ENCODE assay signal across 1 cellular context in the genomic region with DNA sequence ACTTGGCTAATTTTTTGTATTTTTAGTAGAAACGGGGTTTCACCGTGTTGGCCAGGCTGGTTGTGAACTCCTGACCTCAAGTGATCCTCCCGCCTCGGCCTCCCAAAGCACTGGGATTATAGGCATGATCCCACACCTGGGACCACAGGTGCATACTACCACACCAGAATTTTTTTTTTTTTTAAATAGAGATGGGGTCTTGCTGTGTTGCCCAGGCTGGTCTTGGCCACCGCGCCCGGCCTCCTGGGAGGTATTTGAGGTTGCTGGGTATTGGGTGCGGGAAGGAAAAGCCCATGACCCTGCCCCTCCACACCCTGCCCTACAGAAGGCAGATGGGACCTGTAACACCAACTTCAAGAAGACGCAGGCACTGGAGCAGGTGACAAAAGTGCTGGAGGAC.
TF ChIP-seq lines count a peak whose summit lies in the region.

No MANE protein-coding gene starts in this region.

TF ChIP-seq in HepG2, 621 proteins besides CTCF, POLR2A, EP300 and RAD21:
- TF ChIP-seq KDM6A (CRISPR knock-in tag; IDR thresholded peaks at IDR 0.05; ENCODE audit: low read depth), result no peak
- no peak for TF ChIP-seq ATF7-NPFF (CRISPR knock-in tag; IDR thresholded peaks at IDR 0.05; ENCODE audit: low read depth)
- TF ChIP-seq JUNB (CRISPR knock-in tag; IDR thresholded peaks at IDR 0.05; ENCODE audit: borderline replicate concordance), result no peak
- no peak for TF ChIP-seq ZNF430 (CRISPR knock-in tag; IDR thresholded peaks at IDR 0.05)
- TF ChIP-seq, protein P1, sequence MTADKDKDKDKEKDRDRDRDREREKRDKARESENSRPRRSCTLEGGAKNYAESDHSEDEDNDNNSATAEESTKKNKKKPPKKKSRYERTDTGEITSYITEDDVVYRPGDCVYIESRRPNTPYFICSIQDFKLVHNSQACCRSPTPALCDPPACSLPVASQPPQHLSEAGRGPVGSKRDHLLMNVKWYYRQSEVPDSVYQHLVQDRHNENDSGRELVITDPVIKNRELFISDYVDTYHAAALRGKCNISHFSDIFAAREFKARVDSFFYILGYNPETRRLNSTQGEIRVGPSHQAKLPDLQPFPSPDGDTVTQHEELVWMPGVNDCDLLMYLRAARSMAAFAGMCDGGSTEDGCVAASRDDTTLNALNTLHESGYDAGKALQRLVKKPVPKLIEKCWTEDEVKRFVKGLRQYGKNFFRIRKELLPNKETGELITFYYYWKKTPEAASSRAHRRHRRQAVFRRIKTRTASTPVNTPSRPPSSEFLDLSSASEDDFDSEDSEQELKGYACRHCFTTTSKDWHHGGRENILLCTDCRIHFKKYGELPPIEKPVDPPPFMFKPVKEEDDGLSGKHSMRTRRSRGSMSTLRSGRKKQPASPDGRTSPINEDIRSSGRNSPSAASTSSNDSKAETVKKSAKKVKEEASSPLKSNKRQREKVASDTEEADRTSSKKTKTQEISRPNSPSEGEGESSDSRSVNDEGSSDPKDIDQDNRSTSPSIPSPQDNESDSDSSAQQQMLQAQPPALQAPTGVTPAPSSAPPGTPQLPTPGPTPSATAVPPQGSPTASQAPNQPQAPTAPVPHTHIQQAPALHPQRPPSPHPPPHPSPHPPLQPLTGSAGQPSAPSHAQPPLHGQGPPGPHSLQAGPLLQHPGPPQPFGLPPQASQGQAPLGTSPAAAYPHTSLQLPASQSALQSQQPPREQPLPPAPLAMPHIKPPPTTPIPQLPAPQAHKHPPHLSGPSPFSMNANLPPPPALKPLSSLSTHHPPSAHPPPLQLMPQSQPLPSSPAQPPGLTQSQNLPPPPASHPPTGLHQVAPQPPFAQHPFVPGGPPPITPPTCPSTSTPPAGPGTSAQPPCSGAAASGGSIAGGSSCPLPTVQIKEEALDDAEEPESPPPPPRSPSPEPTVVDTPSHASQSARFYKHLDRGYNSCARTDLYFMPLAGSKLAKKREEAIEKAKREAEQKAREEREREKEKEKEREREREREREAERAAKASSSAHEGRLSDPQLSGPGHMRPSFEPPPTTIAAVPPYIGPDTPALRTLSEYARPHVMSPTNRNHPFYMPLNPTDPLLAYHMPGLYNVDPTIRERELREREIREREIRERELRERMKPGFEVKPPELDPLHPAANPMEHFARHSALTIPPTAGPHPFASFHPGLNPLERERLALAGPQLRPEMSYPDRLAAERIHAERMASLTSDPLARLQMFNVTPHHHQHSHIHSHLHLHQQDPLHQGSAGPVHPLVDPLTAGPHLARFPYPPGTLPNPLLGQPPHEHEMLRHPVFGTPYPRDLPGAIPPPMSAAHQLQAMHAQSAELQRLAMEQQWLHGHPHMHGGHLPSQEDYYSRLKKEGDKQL (CRISPR knock-in tag; IDR thresholded peaks at IDR 0.05; ENCODE audit: low read depth), result no peak
- TF ChIP-seq MATR3 (CRISPR knock-in tag; IDR thresholded peaks at IDR 0.05), result no peak
- no peak for TF ChIP-seq NFKBIZ (CRISPR knock-in tag; IDR thresholded peaks at IDR 0.05)
- TF ChIP-seq, protein P2, sequence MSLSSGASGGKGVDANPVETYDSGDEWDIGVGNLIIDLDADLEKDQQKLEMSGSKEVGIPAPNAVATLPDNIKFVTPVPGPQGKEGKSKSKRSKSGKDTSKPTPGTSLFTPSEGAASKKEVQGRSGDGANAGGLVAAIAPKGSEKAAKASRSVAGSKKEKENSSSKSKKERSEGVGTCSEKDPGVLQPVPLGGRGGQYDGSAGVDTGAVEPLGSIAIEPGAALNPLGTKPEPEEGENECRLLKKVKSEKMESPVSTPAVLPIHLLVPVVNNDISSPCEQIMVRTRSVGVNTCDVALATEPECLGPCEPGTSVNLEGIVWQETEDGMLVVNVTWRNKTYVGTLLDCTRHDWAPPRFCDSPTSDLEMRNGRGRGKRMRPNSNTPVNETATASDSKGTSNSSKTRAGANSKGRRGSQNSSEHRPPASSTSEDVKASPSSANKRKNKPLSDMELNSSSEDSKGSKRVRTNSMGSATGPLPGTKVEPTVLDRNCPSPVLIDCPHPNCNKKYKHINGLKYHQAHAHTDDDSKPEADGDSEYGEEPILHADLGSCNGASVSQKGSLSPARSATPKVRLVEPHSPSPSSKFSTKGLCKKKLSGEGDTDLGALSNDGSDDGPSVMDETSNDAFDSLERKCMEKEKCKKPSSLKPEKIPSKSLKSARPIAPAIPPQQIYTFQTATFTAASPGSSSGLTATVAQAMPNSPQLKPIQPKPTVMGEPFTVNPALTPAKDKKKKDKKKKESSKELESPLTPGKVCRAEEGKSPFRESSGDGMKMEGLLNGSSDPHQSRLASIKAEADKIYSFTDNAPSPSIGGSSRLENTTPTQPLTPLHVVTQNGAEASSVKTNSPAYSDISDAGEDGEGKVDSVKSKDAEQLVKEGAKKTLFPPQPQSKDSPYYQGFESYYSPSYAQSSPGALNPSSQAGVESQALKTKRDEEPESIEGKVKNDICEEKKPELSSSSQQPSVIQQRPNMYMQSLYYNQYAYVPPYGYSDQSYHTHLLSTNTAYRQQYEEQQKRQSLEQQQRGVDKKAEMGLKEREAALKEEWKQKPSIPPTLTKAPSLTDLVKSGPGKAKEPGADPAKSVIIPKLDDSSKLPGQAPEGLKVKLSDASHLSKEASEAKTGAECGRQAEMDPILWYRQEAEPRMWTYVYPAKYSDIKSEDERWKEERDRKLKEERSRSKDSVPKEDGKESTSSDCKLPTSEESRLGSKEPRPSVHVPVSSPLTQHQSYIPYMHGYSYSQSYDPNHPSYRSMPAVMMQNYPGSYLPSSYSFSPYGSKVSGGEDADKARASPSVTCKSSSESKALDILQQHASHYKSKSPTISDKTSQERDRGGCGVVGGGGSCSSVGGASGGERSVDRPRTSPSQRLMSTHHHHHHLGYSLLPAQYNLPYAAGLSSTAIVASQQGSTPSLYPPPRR (CRISPR knock-in tag; IDR thresholded peaks at IDR 0.05; ENCODE audit: borderline replicate concordance), result no peak
- no peak for TF ChIP-seq FOSL2 (CRISPR knock-in tag; IDR thresholded peaks at IDR 0.05)
- no peak for TF ChIP-seq ZNF720 (CRISPR knock-in tag; IDR thresholded peaks at IDR 0.05)
- TF ChIP-seq SALL1 (CRISPR knock-in tag; IDR thresholded peaks at IDR 0.05), result no peak
- TF ChIP-seq, protein P3, sequence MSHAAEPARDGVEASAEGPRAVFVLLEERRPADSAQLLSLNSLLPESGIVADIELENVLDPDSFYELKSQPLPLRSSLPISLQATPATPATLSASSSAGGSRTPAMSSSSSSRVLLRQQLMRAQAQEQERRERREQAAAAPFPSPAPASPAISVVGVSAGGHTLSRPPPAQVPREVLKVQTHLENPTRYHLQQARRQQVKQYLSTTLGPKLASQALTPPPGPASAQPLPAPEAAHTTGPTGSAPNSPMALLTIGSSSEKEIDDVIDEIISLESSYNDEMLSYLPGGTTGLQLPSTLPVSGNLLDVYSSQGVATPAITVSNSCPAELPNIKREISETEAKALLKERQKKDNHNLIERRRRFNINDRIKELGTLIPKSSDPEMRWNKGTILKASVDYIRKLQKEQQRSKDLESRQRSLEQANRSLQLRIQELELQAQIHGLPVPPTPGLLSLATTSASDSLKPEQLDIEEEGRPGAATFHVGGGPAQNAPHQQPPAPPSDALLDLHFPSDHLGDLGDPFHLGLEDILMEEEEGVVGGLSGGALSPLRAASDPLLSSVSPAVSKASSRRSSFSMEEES (CRISPR knock-in tag; IDR thresholded peaks at IDR 0.05), result no peak
- no peak for TF ChIP-seq NCOR1 (IDR thresholded peaks at IDR 0.05; ENCODE audit: borderline replicate concordance, low read length)
- no peak for TF ChIP-seq U2AF1 (optimal IDR thresholded peaks at IDR 0.05; ENCODE audit: low read depth, low read length)
- TF ChIP-seq, protein P4, sequence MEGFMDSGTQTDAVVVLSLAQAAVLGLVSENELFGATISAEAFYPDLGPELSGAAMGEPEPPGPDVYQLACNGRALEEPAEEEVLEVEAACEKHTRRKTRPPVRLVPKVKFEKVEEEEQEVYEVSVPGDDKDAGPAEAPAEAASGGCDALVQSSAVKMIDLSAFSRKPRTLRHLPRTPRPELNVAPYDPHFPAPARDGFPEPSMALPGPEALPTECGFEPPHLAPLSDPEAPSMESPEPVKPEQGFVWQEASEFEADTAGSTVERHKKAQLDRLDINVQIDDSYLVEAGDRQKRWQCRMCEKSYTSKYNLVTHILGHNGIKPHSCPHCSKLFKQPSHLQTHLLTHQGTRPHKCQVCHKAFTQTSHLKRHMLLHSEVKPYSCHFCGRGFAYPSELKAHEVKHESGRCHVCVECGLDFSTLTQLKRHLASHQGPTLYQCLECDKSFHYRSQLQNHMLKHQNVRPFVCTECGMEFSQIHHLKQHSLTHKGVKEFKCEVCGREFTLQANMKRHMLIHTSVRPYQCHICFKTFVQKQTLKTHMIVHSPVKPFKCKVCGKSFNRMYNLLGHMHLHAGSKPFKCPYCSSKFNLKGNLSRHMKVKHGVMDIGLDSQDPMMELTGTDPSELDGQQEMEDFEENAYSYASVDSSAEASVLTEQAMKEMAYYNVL (CRISPR knock-in tag; IDR thresholded peaks at IDR 0.05; ENCODE audit: borderline replicate concordance), result no peak
- no peak for TF ChIP-seq ZNF598 (CRISPR knock-in tag; IDR thresholded peaks at IDR 0.05; ENCODE audit: borderline replicate concordance)
